Comparison of ENCODE assay signal across 1 cellular context in the genomic region with DNA sequence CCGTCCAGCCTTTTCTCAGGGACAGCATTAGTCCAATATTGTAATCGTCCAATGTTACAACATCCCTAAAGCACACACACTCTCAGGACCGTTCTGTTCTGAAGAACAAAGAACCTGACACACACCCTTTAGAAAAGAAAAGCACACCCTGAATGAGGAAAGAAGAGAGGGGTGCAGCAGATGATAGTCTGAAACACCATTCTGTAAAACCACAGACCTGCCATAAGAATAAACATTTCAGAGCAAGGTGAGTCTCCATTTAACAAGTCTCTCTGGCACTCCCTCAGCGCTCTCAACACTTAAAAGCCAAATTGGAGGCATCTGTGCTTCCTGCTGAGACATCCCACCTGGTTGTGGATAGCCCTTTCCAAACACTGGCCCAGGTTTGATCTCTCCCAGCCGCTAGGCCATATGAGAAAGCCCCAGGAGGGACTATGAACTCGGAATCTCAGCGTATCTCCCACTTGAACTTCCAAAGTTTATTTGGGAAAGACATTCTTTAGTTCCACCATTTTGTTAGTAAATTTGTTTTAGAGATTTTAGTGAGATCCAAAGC.
TF ChIP-seq lines count a peak whose summit lies in the region.

No MANE protein-coding gene starts in this region.

TF ChIP-seq in GM12878, 131 proteins besides CTCF, POLR2A, EP300 and RAD21 (continued from another document):
- TF ChIP-seq, protein P1, sequence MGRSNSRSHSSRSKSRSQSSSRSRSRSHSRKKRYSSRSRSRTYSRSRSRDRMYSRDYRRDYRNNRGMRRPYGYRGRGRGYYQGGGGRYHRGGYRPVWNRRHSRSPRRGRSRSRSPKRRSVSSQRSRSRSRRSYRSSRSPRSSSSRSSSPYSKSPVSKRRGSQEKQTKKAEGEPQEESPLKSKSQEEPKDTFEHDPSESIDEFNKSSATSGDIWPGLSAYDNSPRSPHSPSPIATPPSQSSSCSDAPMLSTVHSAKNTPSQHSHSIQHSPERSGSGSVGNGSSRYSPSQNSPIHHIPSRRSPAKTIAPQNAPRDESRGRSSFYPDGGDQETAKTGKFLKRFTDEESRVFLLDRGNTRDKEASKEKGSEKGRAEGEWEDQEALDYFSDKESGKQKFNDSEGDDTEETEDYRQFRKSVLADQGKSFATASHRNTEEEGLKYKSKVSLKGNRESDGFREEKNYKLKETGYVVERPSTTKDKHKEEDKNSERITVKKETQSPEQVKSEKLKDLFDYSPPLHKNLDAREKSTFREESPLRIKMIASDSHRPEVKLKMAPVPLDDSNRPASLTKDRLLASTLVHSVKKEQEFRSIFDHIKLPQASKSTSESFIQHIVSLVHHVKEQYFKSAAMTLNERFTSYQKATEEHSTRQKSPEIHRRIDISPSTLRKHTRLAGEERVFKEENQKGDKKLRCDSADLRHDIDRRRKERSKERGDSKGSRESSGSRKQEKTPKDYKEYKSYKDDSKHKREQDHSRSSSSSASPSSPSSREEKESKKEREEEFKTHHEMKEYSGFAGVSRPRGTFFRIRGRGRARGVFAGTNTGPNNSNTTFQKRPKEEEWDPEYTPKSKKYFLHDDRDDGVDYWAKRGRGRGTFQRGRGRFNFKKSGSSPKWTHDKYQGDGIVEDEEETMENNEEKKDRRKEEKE (IDR thresholded peaks at IDR 0.05), result no peak
- no peak for TF ChIP-seq RAD51 (IDR thresholded peaks at IDR 0.05)
- TF ChIP-seq IRF4 (IDR thresholded peaks at IDR 0.05; ENCODE audit: low read depth, low read length), result no peak
- TF ChIP-seq ZNF24 (IDR thresholded peaks at IDR 0.05), result no peak
- no peak for TF ChIP-seq CHD2 (IDR thresholded peaks at IDR 0.05; ENCODE audit: borderline replicate concordance, low read depth, low read length)
- TF ChIP-seq, protein P2, sequence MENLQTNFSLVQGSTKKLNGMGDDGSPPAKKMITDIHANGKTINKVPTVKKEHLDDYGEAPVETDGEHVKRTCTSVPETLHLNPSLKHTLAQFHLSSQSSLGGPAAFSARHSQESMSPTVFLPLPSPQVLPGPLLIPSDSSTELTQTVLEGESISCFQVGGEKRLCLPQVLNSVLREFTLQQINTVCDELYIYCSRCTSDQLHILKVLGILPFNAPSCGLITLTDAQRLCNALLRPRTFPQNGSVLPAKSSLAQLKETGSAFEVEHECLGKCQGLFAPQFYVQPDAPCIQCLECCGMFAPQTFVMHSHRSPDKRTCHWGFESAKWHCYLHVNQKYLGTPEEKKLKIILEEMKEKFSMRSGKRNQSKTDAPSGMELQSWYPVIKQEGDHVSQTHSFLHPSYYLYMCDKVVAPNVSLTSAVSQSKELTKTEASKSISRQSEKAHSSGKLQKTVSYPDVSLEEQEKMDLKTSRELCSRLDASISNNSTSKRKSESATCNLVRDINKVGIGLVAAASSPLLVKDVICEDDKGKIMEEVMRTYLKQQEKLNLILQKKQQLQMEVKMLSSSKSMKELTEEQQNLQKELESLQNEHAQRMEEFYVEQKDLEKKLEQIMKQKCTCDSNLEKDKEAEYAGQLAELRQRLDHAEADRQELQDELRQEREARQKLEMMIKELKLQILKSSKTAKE (IDR thresholded peaks at IDR 0.05; ENCODE audit: low read depth, poor library complexity, severe bottlenecking), result no peak
- no peak for TF ChIP-seq CBX3 (IDR thresholded peaks at IDR 0.05; ENCODE audit: borderline replicate concordance, low read depth)
- TF ChIP-seq BRCA1 (IDR thresholded peaks at IDR 0.05; ENCODE audit: low read depth, low read length), result no peak
- TF ChIP-seq HDAC6 (IDR thresholded peaks at IDR 0.05; ENCODE audit: unreplicated experiment), result no peak
- TF ChIP-seq ZBED1 (IDR thresholded peaks at IDR 0.05; ENCODE audit: borderline replicate concordance), result no peak
- TF ChIP-seq, protein P3, sequence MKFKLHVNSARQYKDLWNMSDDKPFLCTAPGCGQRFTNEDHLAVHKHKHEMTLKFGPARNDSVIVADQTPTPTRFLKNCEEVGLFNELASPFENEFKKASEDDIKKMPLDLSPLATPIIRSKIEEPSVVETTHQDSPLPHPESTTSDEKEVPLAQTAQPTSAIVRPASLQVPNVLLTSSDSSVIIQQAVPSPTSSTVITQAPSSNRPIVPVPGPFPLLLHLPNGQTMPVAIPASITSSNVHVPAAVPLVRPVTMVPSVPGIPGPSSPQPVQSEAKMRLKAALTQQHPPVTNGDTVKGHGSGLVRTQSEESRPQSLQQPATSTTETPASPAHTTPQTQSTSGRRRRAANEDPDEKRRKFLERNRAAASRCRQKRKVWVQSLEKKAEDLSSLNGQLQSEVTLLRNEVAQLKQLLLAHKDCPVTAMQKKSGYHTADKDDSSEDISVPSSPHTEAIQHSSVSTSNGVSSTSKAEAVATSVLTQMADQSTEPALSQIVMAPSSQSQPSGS (IDR thresholded peaks at IDR 0.05; ENCODE audit: low read length), result no peak
- no peak for TF ChIP-seq SREBF1 (IDR thresholded peaks at IDR 0.05; ENCODE audit: low read length)
- no peak for TF ChIP-seq ZNF274 (IDR thresholded peaks at IDR 0.05; ENCODE audit: insufficient read depth, insufficient read length)
TF ChIP-seq in GM12878: peak in this region for 0.
